Comparison of ENCODE assay signal across 9 cellular contexts in genomic region chr12:18224745-18225144, GRCh38. TPM values are rescaled to one million over a fixed set of nuclear protein-coding genes. Genes with fewer than 3 reads are reported as not detected.
A peak's percentile ranks its signal among the peaks of the same experiment; 100 is the strongest.
DNase-seq lines count a peak whose midpoint lies in the region; ATAC-seq and TF ChIP-seq lines count a peak whose summit lies in the region.
"Had no signal": no experiment of that assay in that cellular context is flagged by ENCODE, and none has a peak within 500 bp of the region (broad histone marks: within the 10 kb centered on the region; RNA-seq: fewer than 3 reads in every experiment).

No MANE protein-coding gene starts in this region.

- POLR2A ChIA-PET in CD8-positive, alpha-beta T cell (lab: Charles Lee): no interaction called here

- H3K27ac Mint-ChIP-seq in CD8-positive, alpha-beta T cell: no peak overlapping the region
- H3K27ac Mint-ChIP-seq: activated naive CD8-positive, alpha-beta T cell had no signal

- no peaks in the 10 kb centered on the region for H3K36me3 Mint-ChIP-seq in CD8-positive, alpha-beta T cell
- H3K36me3 Mint-ChIP-seq: activated naive CD8-positive, alpha-beta T cell had no signal

- CTCF ChIA-PET in CD8-positive, alpha-beta T cell (lab: Charles Lee): no interaction called here

- H3K4me1 ChIP-seq in tibial artery: no peaks in the 10 kb centered on the region
- no peaks in the 10 kb centered on the region for H3K4me1 ChIP-seq in CD8-positive, alpha-beta T cell (ENCODE audit: insufficient read depth, low read length)

- no peaks in the 10 kb centered on the region for H3K27me3 Mint-ChIP-seq in CD8-positive, alpha-beta T cell (ENCODE audit: low read depth)
- H3K27me3 Mint-ChIP-seq: activated naive CD8-positive, alpha-beta T cell had no signal

- ATAC-seq in HG03565 (IDR thresholded peaks at IDR 0.05; ENCODE audit: unreplicated experiment): peak; percentile 34
- ATAC-seq in HG03280 (IDR thresholded peaks at IDR 0.05; ENCODE audit: unreplicated experiment): no peak
- no peak for ATAC-seq in CD8-positive, alpha-beta T cell

- no peak overlapping the region for H3K27ac ChIP-seq in tibial artery
- no peak overlapping the region for H3K27ac ChIP-seq in CD8-positive, alpha-beta T cell (ENCODE audit: low read depth, low read length)

- TF ChIP-seq CTCF in fibroblast of the aortic adventitia (IDR thresholded peaks at IDR 0.05; ENCODE audit: insufficient read depth, low read length) (peak; percentile 64), tibial artery (IDR thresholded peaks at IDR 0.05) (peak; percentile 44 to 51)
- no peak for TF ChIP-seq CTCF in CD8-positive, alpha-beta T cell (IDR thresholded peaks at IDR 0.05)

- H3K4me1 Mint-ChIP-seq in CD8-positive, alpha-beta T cell (ENCODE audit: low read depth): no peaks in the 10 kb centered on the region

- peak; percentile 51 to 54 for DNase-seq in AML-193 (lab: John Stamatoyannopoulos, UW)
- DNase-seq in OCI-M1 (lab: John Stamatoyannopoulos, UW): peak; percentile 79
- DNase-seq in fibroblast of the aortic adventitia (ENCODE audit: low read depth): peak; percentile 76
- no peak for DNase-seq in tibial artery
- DNase-seq in stimulated activated CD4-positive, alpha-beta T cell treated with anti-CD3 and anti-CD28 coated beads, Interleukin-4, amount 100 ng/mL, for 4 hours: no peak
- no peak for DNase-seq in CD8-positive, alpha-beta T cell

- no peaks in the 10 kb centered on the region for H3K27me3 ChIP-seq in tibial artery
- no peaks in the 10 kb centered on the region for H3K27me3 ChIP-seq in CD8-positive, alpha-beta T cell (ENCODE audit: insufficient read depth, low read length)

- intact Hi-C loops in tibial artery (cut with DNase I; ENCODE audit: low total_unique reads): no loop called here
- intact Hi-C loops in CD8-positive, alpha-beta T cell (cut with DNase I, micrococcal nuclease): no loop called here

- H3K9me3 Mint-ChIP-seq in CD8-positive, alpha-beta T cell: peaks cover 4% of the 10 kb centered on the region

- no peaks in the 10 kb centered on the region for H3K36me3 ChIP-seq in tibial artery
- no peaks in the 10 kb centered on the region for H3K36me3 ChIP-seq in CD8-positive, alpha-beta T cell (ENCODE audit: insufficient read depth, low read length)

- H3K4me3 ChIP-seq in fibroblast of the aortic adventitia (ENCODE audit: low read depth, low read length): no peak overlapping the region
- no peak overlapping the region for H3K4me3 ChIP-seq in tibial artery
- H3K4me3 ChIP-seq in CD8-positive, alpha-beta T cell (ENCODE audit: low read depth, low read length): no peak overlapping the region

- H3K4me3 Mint-ChIP-seq in CD8-positive, alpha-beta T cell: no peak overlapping the region
- H3K4me3 Mint-ChIP-seq: activated naive CD8-positive, alpha-beta T cell had no signal

- no peaks in the 10 kb centered on the region for H3K9me3 ChIP-seq in tibial artery
- no peaks in the 10 kb centered on the region for H3K9me3 ChIP-seq in CD8-positive, alpha-beta T cell (ENCODE audit: low read length)

RNA-seq across cellular contexts. Expression of gene PIK3C2G, which starts 36.6 kb away (rescaled TPM):
- total RNA-seq in fibroblast of the aortic adventitia (ENCODE audit: low replicate concordance): 0.09 TPM in 1 of 2 replicates, not detected in the other
- total RNA-seq in CD8-positive, alpha-beta T cell: not detected

Comparison
In these comparisons a context has a peak if more than half of its experiments do, and no peak if none do; other contexts are left out.
1. DNase-seq: peak in AML-193 (2 of 2), OCI-M1 (single experiment) and fibroblast of the aortic adventitia (single experiment); none in tibial artery (0 of 2), stimulated activated CD4-positive, alpha-beta T cell treated with anti-CD3 and anti-CD28 coated beads, Interleukin-4, amount 100 ng/mL, for 4 hours (0 of 2) and CD8-positive, alpha-beta T cell (0 of 7).